In the genomic region with DNA sequence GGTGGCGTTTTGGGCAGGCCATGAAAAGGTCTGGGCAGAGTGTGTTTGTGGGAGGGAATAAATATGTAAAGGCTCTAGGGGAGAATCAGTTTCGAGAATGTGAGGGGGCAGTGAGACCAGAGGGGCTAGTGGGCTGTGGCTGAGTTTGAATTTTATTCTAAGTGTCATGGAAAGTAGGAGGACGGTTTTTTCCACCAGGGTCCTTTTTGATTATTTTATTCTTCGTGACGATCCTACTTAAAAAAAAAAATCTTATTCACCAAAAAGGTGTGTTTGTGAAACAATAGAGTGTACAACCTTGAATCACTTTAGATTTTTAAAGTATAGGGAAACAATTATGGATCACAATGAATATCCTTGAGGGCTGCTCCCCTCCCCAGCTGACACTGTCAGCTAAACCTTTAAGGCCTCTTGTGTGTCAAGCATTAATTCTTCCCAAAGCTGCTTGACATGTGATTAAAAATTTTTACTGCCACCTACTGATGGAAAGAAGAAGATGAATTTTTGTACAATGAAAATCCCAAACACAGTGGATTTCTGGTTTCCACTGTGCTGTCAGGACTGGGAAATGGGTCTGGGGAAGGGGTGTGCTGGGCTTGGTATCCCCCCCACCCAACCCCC, we compare ENCODE assay signal across 8 cellular contexts.
DNase-seq lines count a peak whose midpoint lies in the region; ATAC-seq and TF ChIP-seq lines count a peak whose summit lies in the region.

No MANE protein-coding gene starts in this region.

- no peaks in the 10 kb centered on the region for H3K9me3 Mint-ChIP-seq in progenitor cell of endocrine pancreas (ENCODE audit: low read depth)

- no peaks in the 10 kb centered on the region for H3K36me3 ChIP-seq in WERI-Rb-1

- ATAC-seq in GM19455 (IDR thresholded peaks at IDR 0.05; ENCODE audit: unreplicated experiment), result no peak

- H3K27me3 Mint-ChIP-seq in progenitor cell of endocrine pancreas, result no peaks in the 10 kb centered on the region

- H3K4me3 ChIP-seq in WERI-Rb-1 (ENCODE audit: low read depth, low read length), result peak overlapping the region; percentile 57; the same call in 1 of the 2 replicates
- H3K4me3 ChIP-seq in fibroblast of villous mesenchyme (ENCODE audit: low read depth, low read length), result peak overlapping the region; percentile 36

- TF ChIP-seq CTCF in GM12872 (IDR thresholded peaks at IDR 0.05; ENCODE audit: insufficient read depth, low read depth, low read length), result 0 out of 3 replicates have a peak, but pooled peaks have one; percentile 23
- TF ChIP-seq CTCF in WERI-Rb-1 (IDR thresholded peaks at IDR 0.05; ENCODE audit: low read depth, low read length), result peak; percentile 34
- peak; percentile 31 for TF ChIP-seq CTCF in fibroblast of villous mesenchyme (IDR thresholded peaks at IDR 0.05; ENCODE audit: insufficient read depth, low read depth, low read length)
- peak; percentile 44 for TF ChIP-seq CTCF in progenitor cell of endocrine pancreas (IDR thresholded peaks at IDR 0.05; ENCODE audit: unreplicated experiment)

- H3K27ac Mint-ChIP-seq in progenitor cell of endocrine pancreas, result peak overlapping the region; percentile 67

- DNase-seq in AG08395 (ENCODE audit: low spot score), result peak; percentile 64
- peak; percentile 48 for DNase-seq in NCI-H2081 treated with DMSO at 0.1 percent for 48 hours (lab: John Stamatoyannopoulos, UW)
- peak; percentile 15 for DNase-seq in WERI-Rb-1
- peak; percentile 55 for DNase-seq in fibroblast of villous mesenchyme (ENCODE audit: low read depth)
- no peak for DNase-seq in progenitor cell of endocrine pancreas (ENCODE audit: low spot score, unreplicated experiment)
- no peak for DNase-seq in stimulated activated CD4-positive, alpha-beta T cell treated with anti-CD3 and anti-CD28 coated beads, Interleukin-2, amount 100 ng/mL, for 24 hours

- no peaks in the 10 kb centered on the region for H3K36me3 Mint-ChIP-seq in progenitor cell of endocrine pancreas (ENCODE audit: insufficient read depth)

- H3K27ac ChIP-seq in WERI-Rb-1, result peak overlapping the region; percentile 59

- H3K27me3 ChIP-seq in WERI-Rb-1 (ENCODE audit: insufficient read depth, low read depth, severe bottlenecking), result no peaks in the 10 kb centered on the region

- peaks cover 22% of the 10 kb centered on the region for H3K4me1 Mint-ChIP-seq in progenitor cell of endocrine pancreas (ENCODE audit: low read depth)

- no peak overlapping the region for H3K4me3 Mint-ChIP-seq in progenitor cell of endocrine pancreas (ENCODE audit: low read depth)

- H3K9me3 ChIP-seq in WERI-Rb-1 (ENCODE audit: severe bottlenecking), result no peaks in the 10 kb centered on the region

Comparison
In these comparisons a context has a peak if more than half of its experiments do, and no peak if none do; other contexts are left out.
1. DNase-seq: peak in AG08395 (single experiment), NCI-H2081 treated with DMSO at 0.1 percent for 48 hours (single experiment), WERI-Rb-1 (single experiment) and fibroblast of villous mesenchyme (single experiment); none in progenitor cell of endocrine pancreas (single experiment) and stimulated activated CD4-positive, alpha-beta T cell treated with anti-CD3 and anti-CD28 coated beads, Interleukin-2, amount 100 ng/mL, for 24 hours (0 of 2).
2. Peak in every context shown above with its lines, with median percentiles within 50 percentile points of each other: CTCF ChIP-seq.